8 cellular contexts compared by ENCODE assay signal in genomic region chr1:3624194-3625136, GRCh38. TPM values are rescaled to one million over a fixed set of nuclear protein-coding genes. Genes with fewer than 3 reads are reported as not detected.
DNase-seq lines count a peak whose midpoint lies in the region; ATAC-seq and TF ChIP-seq lines count a peak whose summit lies in the region.

TSS of gene TPRG1L (plus strand) at chr1:3625015. CDS start at chr1:3625073, 58 bp downstream.

- no peaks in the 10 kb centered on the region for H3K27me3 ChIP-seq in left lung

- ATAC-seq in GM19372 (IDR thresholded peaks at IDR 0.05; ENCODE audit: low read depth, unreplicated experiment) (peak; percentile 94), HG03521 (IDR thresholded peaks at IDR 0.05; ENCODE audit: unreplicated experiment) (peak; percentile 93), left lung (peak; percentile 98)

- peaks cover 17 to 39% of the 10 kb centered on the region in 2 donors for H3K4me1 ChIP-seq in left lung

- H3K36me3 ChIP-seq in left lung, result peaks cover 0 to 28% of the 10 kb centered on the region in 2 donors

- H3K9me3 ChIP-seq in left lung, result no peaks in the 10 kb centered on the region

- DNase-seq in C1 segment of cervical spinal cord (lab: John Stamatoyannopoulos, UW) (peak; percentile 77 to 99 (median 97)), NCI-H748 treated with DMSO at 0.1 percent for 48 hours (lab: John Stamatoyannopoulos, UW) (peak; percentile 80), dedifferentiated amniotic fluid mesenchymal stem cell (ENCODE audit: extremely low spot score) (peak; percentile 97), left lung (peak; percentile 98 to 99)
- DNase-seq in activated CD4-positive, alpha-beta T cell treated with anti-CD3 and anti-CD28 coated beads, Interleukin-2, amount 50 U/mL, for 24 hours (ENCODE audit: low read depth in 1 of 2, low spot score in 1 of 2), result peak; percentile 97
- DNase-seq in stimulated activated CD4-positive, alpha-beta T cell treated with anti-CD3 and anti-CD28 coated beads, Interleukin-2, amount 100 ng/mL, for 4 hours (ENCODE audit: low read depth), result peak; percentile 97

- peak within 1 kb of the TSS; percentile 78 to 80 for H3K27ac ChIP-seq in left lung

- TF ChIP-seq CTCF in left lung (IDR thresholded peaks at IDR 0.05), result no peak

- intact Hi-C loops in left lung (cut with DNase I), result loop anchor here in 1 of 2 donors (10.0 kb wide), 1 partner anchor 130 kb away; no protein-coding TSS in a partner anchor

- H3K4me3 ChIP-seq in left lung, result peak within 1 kb of the TSS; percentile 93 to 99

RNA-seq across cellular contexts. Expression of gene TPRG1L, which starts in this region (rescaled TPM):
- 10 to 100 TPM; 42.5 to 42.9 TPM for total RNA-seq in left lung

Comparison
In these comparisons a context has a peak if more than half of its experiments do, and no peak if none do; other contexts are left out.
1. Peak in every context shown above with its lines: DNase-seq, ATAC-seq, H3K4me3 ChIP-seq and H3K27ac ChIP-seq.